In genomic region chr22:36775966-36776669, GRCh38 we compare ENCODE assay signal across 8 cellular contexts. TPM values are rescaled to one million over a fixed set of nuclear protein-coding genes. Genes with fewer than 3 reads are reported as not detected.
DNase-seq lines count a peak whose midpoint lies in the region; ATAC-seq and TF ChIP-seq lines count a peak whose summit lies in the region.

A gene with protein sequence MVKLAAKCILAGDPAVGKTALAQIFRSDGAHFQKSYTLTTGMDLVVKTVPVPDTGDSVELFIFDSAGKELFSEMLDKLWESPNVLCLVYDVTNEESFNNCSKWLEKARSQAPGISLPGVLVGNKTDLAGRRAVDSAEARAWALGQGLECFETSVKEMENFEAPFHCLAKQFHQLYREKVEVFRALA (minus strand): TSS chr22:36776119. CDS start chr22:36775707, 412 bp downstream.

- H3K4me3 Mint-ChIP-seq in T-helper 2 cell treated with Interferon-gamma antibody and Interleukin-4, amounts not matched to agents 5 μg/mL and 100 μg/mL, for 36 hours = peak within 1 kb of the TSS; percentile 80

- no peaks in the 10 kb centered on the region for H3K36me3 ChIP-seq in ascending aorta
- no peaks in the 10 kb centered on the region for H3K36me3 ChIP-seq in uterus

- TF ChIP-seq POLR2A in uterus (IDR thresholded peaks at IDR 0.05) = peak; percentile 47 to 61

- peak within 1 kb of the TSS; percentile 75 to 79 for H3K27ac ChIP-seq in ascending aorta
- H3K27ac ChIP-seq in right cardiac atrium (ENCODE audit: low read length) = peak within 1 kb of the TSS; percentile 53
- H3K27ac ChIP-seq in uterus = peak within 1 kb of the TSS; percentile 91 to 93

- H3K9me3 Mint-ChIP-seq in T-helper 2 cell treated with Interferon-gamma antibody and Interleukin-4, amounts not matched to agents 5 μg/mL and 100 μg/mL, for 36 hours = no peaks in the 10 kb centered on the region

- peak; percentile 94 for ATAC-seq in GM18498 (IDR thresholded peaks at IDR 0.05; ENCODE audit: unreplicated experiment)
- peak; percentile 95 for ATAC-seq in HG02885 (IDR thresholded peaks at IDR 0.05; ENCODE audit: poor library complexity, unreplicated experiment)
- peak; percentile 99 for ATAC-seq in right cardiac atrium

- peak within 1 kb of the TSS; percentile 87 for H3K27ac Mint-ChIP-seq in T-helper 2 cell treated with Interferon-gamma antibody and Interleukin-4, amounts not matched to agents 5 μg/mL and 100 μg/mL, for 36 hours

- peaks cover 0 to 10% of the 10 kb centered on the region in 2 donors for H3K4me1 ChIP-seq in ascending aorta
- peaks cover 3% of the 10 kb centered on the region for H3K4me1 ChIP-seq in right cardiac atrium (ENCODE audit: control insufficient read depth, insufficient read depth, low read length)
- no peaks in the 10 kb centered on the region for H3K4me1 ChIP-seq in uterus

- no peaks in the 10 kb centered on the region for H3K27me3 ChIP-seq in ascending aorta
- H3K27me3 ChIP-seq in right cardiac atrium (ENCODE audit: control insufficient read depth, insufficient read depth) = no peaks in the 10 kb centered on the region
- no peaks in the 10 kb centered on the region for H3K27me3 ChIP-seq in uterus

- no peaks in the 10 kb centered on the region for H3K36me3 Mint-ChIP-seq in T-helper 2 cell treated with Interferon-gamma antibody and Interleukin-4, amounts not matched to agents 5 μg/mL and 100 μg/mL, for 36 hours (ENCODE audit: low read depth)

- H3K9me3 ChIP-seq in ascending aorta = no peaks in the 10 kb centered on the region
- H3K9me3 ChIP-seq in right cardiac atrium (ENCODE audit: control insufficient read depth, low read length) = no peaks in the 10 kb centered on the region
- H3K9me3 ChIP-seq in uterus = no peaks in the 10 kb centered on the region

- peaks cover 23% of the 10 kb centered on the region for H3K4me1 Mint-ChIP-seq in T-helper 2 cell treated with Interferon-gamma antibody and Interleukin-4, amounts not matched to agents 5 μg/mL and 100 μg/mL, for 36 hours (ENCODE audit: low read depth)

- TF ChIP-seq CTCF in ascending aorta (IDR thresholded peaks at IDR 0.05) (no peak), uterus (IDR thresholded peaks at IDR 0.05) (peak in 1 of 4 experiments; percentile 25)

- DNase-seq in NCI-H1930 (lab: John Stamatoyannopoulos, UW) (peak; percentile 99), ascending aorta (ENCODE audit: low spot score in 2 of 2) (peak; percentile 99 to 100), right cardiac atrium (peak; percentile 98 to 99 (median 98)), pulmonary artery endothelial cell (ENCODE audit: low read depth, low spot score) (peak; percentile 100), uterus (peak; percentile 98 to 100)
- peak; percentile 98 for DNase-seq in T-helper 2 cell treated with Interferon-gamma antibody and Interleukin-4, amounts not matched to agents 5 μg/mL and 100 μg/mL, for 36 hours (ENCODE audit: low spot score)

- under 1% methylated on average over 43 of the region's 43 CpGs for WGBS in right cardiac atrium

- H3K27me3 Mint-ChIP-seq in T-helper 2 cell treated with Interferon-gamma antibody and Interleukin-4, amounts not matched to agents 5 μg/mL and 100 μg/mL, for 36 hours (ENCODE audit: low read depth) = no peaks in the 10 kb centered on the region

- intact Hi-C loops in ascending aorta (cut with DNase I) (loop anchor here (1.0 to 10.0 kb wide), 6 partner anchors 243 to 769 kb away; partner anchors contain the start of genes EIF3D, KCTD17, MPST and TST), right cardiac atrium (cut with DNase I) (no loop called here), uterus (cut with DNase I; ENCODE audit: low total_unique reads) (no loop called here)

- peak within 1 kb of the TSS; percentile 76 to 90 for H3K4me3 ChIP-seq in ascending aorta
- H3K4me3 ChIP-seq in right cardiac atrium (ENCODE audit: low read length) = peak within 1 kb of the TSS; percentile 83
- peak within 1 kb of the TSS; percentile 96 to 98 for H3K4me3 ChIP-seq in uterus

RNA-seq across cellular contexts. Expression of the gene that starts here (rescaled TPM):
- total RNA-seq in ascending aorta (2.7 TPM), right cardiac atrium (10 to 100 TPM; 24.1 to 37.6 (median 32.3) TPM), pulmonary artery endothelial cell (11.0 and 13.7 TPM in 2 replicates), uterus (10 to 100 TPM in 3 of 4 donors, 1 to 10 TPM in 1; 2.3 to 27.0 (median 15.4) TPM)
- polyA plus RNA-seq in right cardiac atrium = 32.5 TPM

Comparison
In these comparisons a context has a peak if more than half of its experiments do, and no peak if none do; other contexts are left out.
1. Peak in every context shown above with its lines: DNase-seq, ATAC-seq, H3K4me3 ChIP-seq and H3K27ac ChIP-seq.